ENCODE assay signal across 1 cellular context in genomic region chr19:34306213-34306661, GRCh38.
TF ChIP-seq lines count a peak whose summit lies in the region.

No MANE protein-coding gene starts in this region.

TF ChIP-seq in HepG2, 621 proteins besides CTCF, POLR2A, EP300 and RAD21 (continued from another document and continues in another):
- TF ChIP-seq ZNF598 (CRISPR knock-in tag; IDR thresholded peaks at IDR 0.05; ENCODE audit: borderline replicate concordance) (no peak), MYNN (CRISPR knock-in tag; IDR thresholded peaks at IDR 0.05; ENCODE audit: low read depth) (no peak), ZFP62 (CRISPR knock-in tag; IDR thresholded peaks at IDR 0.05) (no peak), ATF3 (CRISPR knock-in tag; IDR thresholded peaks at IDR 0.05) (no peak), GATA4 (IDR thresholded peaks at IDR 0.05; ENCODE audit: borderline replicate concordance, low read depth) (no peak), POLR2AphosphoS5 (IDR thresholded peaks at IDR 0.05; ENCODE audit: low read depth, low read length) (no peak), CENPX (CRISPR knock-in tag; IDR thresholded peaks at IDR 0.05) (no peak), ZBTB43 (CRISPR knock-in tag; conservative IDR thresholded peaks at IDR 0.05) (no peak), MXD1 (CRISPR knock-in tag; IDR thresholded peaks at IDR 0.05) (no peak), ZNF496 (CRISPR knock-in tag; IDR thresholded peaks at IDR 0.05; ENCODE audit: insufficient replicate concordance) (no peak), ZNF24 (IDR thresholded peaks at IDR 0.05) (no peak), MZF1 (CRISPR knock-in tag; IDR thresholded peaks at IDR 0.05; ENCODE audit: borderline replicate concordance) (no peak), ZNF792 (CRISPR knock-in tag; IDR thresholded peaks at IDR 0.05) (peak; percentile 75; the same call in 1 of the 2 replicates), ZNF331 (CRISPR knock-in tag; IDR thresholded peaks at IDR 0.05) (peak; percentile 76; the same call in 1 of the 2 replicates), NR2C2 (CRISPR knock-in tag; IDR thresholded peaks at IDR 0.05; ENCODE audit: borderline replicate concordance) (no peak), NFE2L2 (IDR thresholded peaks at IDR 0.05; ENCODE audit: low read length) (no peak), ZNF772 (CRISPR knock-in tag; IDR thresholded peaks at IDR 0.05) (peak; percentile 64; the same call in 1 of the 2 replicates), ZNF335 (CRISPR knock-in tag; IDR thresholded peaks at IDR 0.05) (no peak), TFAP4 (IDR thresholded peaks at IDR 0.05; ENCODE audit: borderline replicate concordance, low read depth) (peak; percentile 63; the same call in 1 of the 2 replicates), ISX (CRISPR knock-in tag; conservative IDR thresholded peaks at IDR 0.05) (no peak), ZBTB3 (CRISPR knock-in tag; IDR thresholded peaks at IDR 0.05; ENCODE audit: borderline replicate concordance, low read depth) (no peak), RARA (CRISPR knock-in tag; IDR thresholded peaks at IDR 0.05) (peak; percentile 39; the same call in 1 of the 2 replicates), ZMYM3 (CRISPR knock-in tag; IDR thresholded peaks at IDR 0.05) (peak; percentile 58; the same call in 1 of the 2 replicates), NFATC3 (CRISPR knock-in tag; IDR thresholded peaks at IDR 0.05) (no peak), ZNF441 (CRISPR knock-in tag; IDR thresholded peaks at IDR 0.05; ENCODE audit: borderline replicate concordance) (no peak; the same call in 1 of the 2 replicates), RFX3 (CRISPR knock-in tag; IDR thresholded peaks at IDR 0.05) (no peak), ZNF710 (CRISPR knock-in tag; IDR thresholded peaks at IDR 0.05; ENCODE audit: borderline replicate concordance) (no peak), MXI1 (IDR thresholded peaks at IDR 0.05; ENCODE audit: borderline replicate concordance, low read depth, low read length) (peak; percentile 86; the same call in 1 of the 3 replicates), ZC3H4 (CRISPR knock-in tag; IDR thresholded peaks at IDR 0.05; ENCODE audit: borderline replicate concordance) (no peak), MAFG (CRISPR knock-in tag; IDR thresholded peaks at IDR 0.05) (no peak), ZNF512 (CRISPR knock-in tag; IDR thresholded peaks at IDR 0.05) (no peak), AHDC1 (CRISPR knock-in tag; IDR thresholded peaks at IDR 0.05; ENCODE audit: borderline replicate concordance) (no peak; the same call in 1 of the 2 replicates), SIN3B (IDR thresholded peaks at IDR 0.05; ENCODE audit: low read length) (no peak), ZNF800 (CRISPR knock-in tag; IDR thresholded peaks at IDR 0.05) (no peak), DBP (CRISPR knock-in tag; IDR thresholded peaks at IDR 0.05; ENCODE audit: not compliant biosample characterization) (no peak), SPEN (CRISPR knock-in tag; IDR thresholded peaks at IDR 0.05; ENCODE audit: low read depth) (no peak), SSRP1 (CRISPR knock-in tag; IDR thresholded peaks at IDR 0.05) (no peak), ZNF224 (CRISPR knock-in tag; IDR thresholded peaks at IDR 0.05) (no peak), ZNF768 (CRISPR knock-in tag; IDR thresholded peaks at IDR 0.05) (no peak), ZNF33B (CRISPR knock-in tag; IDR thresholded peaks at IDR 0.05) (no peak), KLF16 (CRISPR knock-in tag; IDR thresholded peaks at IDR 0.05) (no peak), ZNF784 (CRISPR knock-in tag; IDR thresholded peaks at IDR 0.05; ENCODE audit: borderline replicate concordance) (no peak), ARNT2 (CRISPR knock-in tag; IDR thresholded peaks at IDR 0.05; ENCODE audit: low read depth) (no peak), MAF1 (CRISPR knock-in tag; IDR thresholded peaks at IDR 0.05; ENCODE audit: borderline replicate concordance) (no peak), ZNF816 (CRISPR knock-in tag; IDR thresholded peaks at IDR 0.05; ENCODE audit: borderline replicate concordance) (no peak), ZNF235 (CRISPR knock-in tag; IDR thresholded peaks at IDR 0.05; ENCODE audit: borderline replicate concordance) (no peak), ZFP37 (CRISPR knock-in tag; IDR thresholded peaks at IDR 0.05; ENCODE audit: borderline replicate concordance) (no peak), ELF1 (CRISPR knock-in tag; IDR thresholded peaks at IDR 0.05) (no peak), RNF2 (conservative IDR thresholded peaks at IDR 0.05; ENCODE audit: low read depth) (no peak), PRMT3 (CRISPR knock-in tag; IDR thresholded peaks at IDR 0.05; ENCODE audit: borderline replicate concordance, low read depth) (no peak), KAT8 (CRISPR knock-in tag; IDR thresholded peaks at IDR 0.05) (peak; percentile 60), TP53 (CRISPR knock-in tag; conservative IDR thresholded peaks at IDR 0.05) (peak; percentile 67; the same call in 1 of the 2 replicates), SRF (IDR thresholded peaks at IDR 0.05; ENCODE audit: low read depth, low read length) (peak; percentile 70), SIX1 (CRISPR knock-in tag; IDR thresholded peaks at IDR 0.05; ENCODE audit: borderline replicate concordance) (no peak), ZNF225 (CRISPR knock-in tag; IDR thresholded peaks at IDR 0.05) (no peak), ZNF781 (CRISPR knock-in tag; IDR thresholded peaks at IDR 0.05; ENCODE audit: borderline replicate concordance, not compliant biosample characterization) (no peak), SRSF1 (optimal IDR thresholded peaks at IDR 0.05; ENCODE audit: low read depth, low read length) (no peak)
